ENCODE assay signal across 30 cellular contexts in the genomic region with DNA sequence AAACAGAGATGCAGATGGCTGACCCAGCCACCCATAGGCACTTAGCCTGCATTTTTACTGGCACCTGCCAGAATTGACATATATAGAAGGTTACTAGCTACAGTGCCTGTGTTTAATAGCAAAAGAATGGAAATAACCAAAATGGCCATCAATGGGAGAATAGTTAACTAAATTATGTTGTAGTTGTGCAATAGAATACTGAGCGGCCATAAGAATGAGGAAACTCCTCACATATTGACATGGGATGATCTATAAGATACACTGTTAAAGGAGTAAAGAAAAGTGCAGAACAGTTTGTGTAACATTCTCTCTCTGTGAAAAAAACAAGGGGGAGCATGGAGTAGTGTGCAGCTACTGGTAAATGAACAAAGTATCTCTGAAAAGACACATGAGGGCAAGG. TPM values are rescaled to one million over a fixed set of nuclear protein-coding genes. Genes with fewer than 3 reads are reported as not detected.
A peak's percentile ranks its signal among the peaks of the same experiment; 100 is the strongest.
DNase-seq lines count a peak whose midpoint lies in the region; ATAC-seq and TF ChIP-seq lines count a peak whose summit lies in the region.
"Had no signal": no experiment of that assay in that cellular context is flagged by ENCODE, and none has a peak within 500 bp of the region (broad histone marks: within the 10 kb centered on the region; RNA-seq: fewer than 3 reads in every experiment).

No MANE protein-coding gene starts in this region.

- H3K27ac Mint-ChIP-seq in CD14-positive monocyte, result peak overlapping the region; percentile 89 to 95 (median 91)
- peak overlapping the region in 2 of 3 experiments; percentile 19 to 29; a peak in 3 of 7 replicates for H3K27ac Mint-ChIP-seq in H9
- peak overlapping the region; percentile 68 for H3K27ac Mint-ChIP-seq in T-helper 17 cell
- peak overlapping the region in 7 of 9 donors; percentile 3 to 81 (median 36) for H3K27ac Mint-ChIP-seq in naive thymus-derived CD4-positive, alpha-beta T cell
- H3K27ac Mint-ChIP-seq: activated CD4-positive, alpha-beta memory T cell treated with anti-CD3 and anti-CD28 coated beads, Interleukin-2, amount 10 ng/mL, durations not matched to agents 7 days and 5 days had no signal

- peaks cover 3% of the 10 kb centered on the region; the same call in 1 of the 2 replicates for H3K4me1 ChIP-seq in H9 (ENCODE audit: insufficient read depth, low read length)
- H3K4me1 ChIP-seq in naive thymus-derived CD4-positive, alpha-beta T cell (ENCODE audit: control insufficient read depth in 2 of 2, insufficient read depth in 2 of 2, low read length in 2 of 2), result peaks cover 0 to 5% of the 10 kb centered on the region in 2 donors
- H3K4me1 ChIP-seq: body of pancreas had no signal

- H3K14ac ChIP-seq in H9 (ENCODE audit: insufficient read depth, low read length), result no peak overlapping the region

- no peak overlapping the region for H2BK120ac ChIP-seq in H9 (ENCODE audit: low read depth, low read length, poor library complexity, severe bottlenecking)

- peaks cover 0 to 25% (median 0%) of the 10 kb centered on the region in 3 experiments for H3K36me3 ChIP-seq in naive thymus-derived CD4-positive, alpha-beta T cell (ENCODE audit: control insufficient read depth in 2 of 3, insufficient read depth in 3 of 3, low read length in 3 of 3)
- H3K36me3 ChIP-seq: right atrium auricular region, thoracic aorta had no signal

- no peak overlapping the region for H3K4ac ChIP-seq in H9 (ENCODE audit: low read depth, low read length)

- H3K9me3 ChIP-seq in H9 (ENCODE audit: control insufficient read depth, low read depth, low read length), result no peaks in the 10 kb centered on the region
- no peaks in the 10 kb centered on the region for H3K9me3 ChIP-seq in T-helper 17 cell (ENCODE audit: control insufficient read depth, low read length, poor library complexity, severe bottlenecking)
- no peaks in the 10 kb centered on the region for H3K9me3 ChIP-seq in naive thymus-derived CD4-positive, alpha-beta T cell (ENCODE audit: control insufficient read depth in 2 of 3, low read length in 3 of 3)
- H3K9me3 ChIP-seq: body of pancreas, heart right ventricle, right atrium auricular region, thoracic aorta had no signal

- H4K91ac ChIP-seq in H9 (ENCODE audit: insufficient read length, low read depth, low read length), result no peak overlapping the region

- no peak overlapping the region for H4K8ac ChIP-seq in H9 (replicated peaks; ENCODE audit: insufficient read length, low read depth, low read length)

- no peaks in the 10 kb centered on the region for H4K20me1 ChIP-seq in H9 (ENCODE audit: control insufficient read depth, insufficient read depth, insufficient read length)

- H3K9ac ChIP-seq in H9 (ENCODE audit: extremely low read depth, insufficient read length, low read length), result no peak overlapping the region

- H3K23me2 ChIP-seq in H9 (ENCODE audit: insufficient read length, low read depth, low read length, poor library complexity, severe bottlenecking), result no peaks in the 10 kb centered on the region

- no peak overlapping the region for H3K56ac ChIP-seq in H9 (ENCODE audit: insufficient read length, low read depth, low read length)

- CTCF ChIA-PET in naive thymus-derived CD4-positive, alpha-beta T cell (lab: Charles Lee), result interaction anchor here (0.6 to 2.7 kb wide), 3 partner anchors 14 to 449 kb away, joined by 3 to 14 read pairs (median 5); a partner anchor contains a TSS

- no peaks in the 10 kb centered on the region for H3K27me3 ChIP-seq in H9 (ENCODE audit: insufficient read depth, low read length)
- no peaks in the 10 kb centered on the region for H3K27me3 ChIP-seq in naive thymus-derived CD4-positive, alpha-beta T cell (ENCODE audit: control insufficient read depth in 2 of 2, insufficient read depth in 2 of 2, low read length in 2 of 2)
- H3K27me3 ChIP-seq: body of pancreas, heart right ventricle, right atrium auricular region had no signal

- peaks cover 77 to 93% of the 10 kb centered on the region in 2 donors for H3K36me3 Mint-ChIP-seq in CD14-positive monocyte
- H3K36me3 Mint-ChIP-seq in H9 (ENCODE audit: insufficient read depth in 1 of 3, low read depth in 3 of 3), result peaks cover 11 to 22% (median 15%) of the 10 kb centered on the region in 3 experiments; a peak in 6 of 7 replicates
- peaks cover 5% of the 10 kb centered on the region for H3K36me3 Mint-ChIP-seq in T-helper 17 cell (ENCODE audit: low read depth)
- peaks cover 3 to 25% (median 19%) of the 10 kb centered on the region in 5 donors for H3K36me3 Mint-ChIP-seq in naive thymus-derived CD4-positive, alpha-beta T cell

- no CpG with 5 or more reads among the region's 1 CpG for WGBS in H9 (ENCODE audit: extremely low coverage, insufficient read length, low lambda C conversion rate)

- no peaks in the 10 kb centered on the region for H3K27me3 Mint-ChIP-seq in CD14-positive monocyte (ENCODE audit: low read depth in 3 of 3)
- no peaks in the 10 kb centered on the region for H3K27me3 Mint-ChIP-seq in H9 (ENCODE audit: low read depth)
- no peaks in the 10 kb centered on the region for H3K27me3 Mint-ChIP-seq in T-helper 17 cell
- no peaks in the 10 kb centered on the region for H3K27me3 Mint-ChIP-seq in naive thymus-derived CD4-positive, alpha-beta T cell
- H3K27me3 Mint-ChIP-seq: activated CD4-positive, alpha-beta memory T cell treated with anti-CD3 and anti-CD28 coated beads, Interleukin-2, amount 10 ng/mL, durations not matched to agents 7 days and 5 days had no signal

- H3K27ac ChIP-seq in H9 (ENCODE audit: insufficient read length, low read depth, low read length), result no peak overlapping the region
- no peak overlapping the region for H3K27ac ChIP-seq in naive thymus-derived CD4-positive, alpha-beta T cell (ENCODE audit: low read depth, low read length)
- H3K27ac ChIP-seq: body of pancreas, heart right ventricle, right atrium auricular region, thoracic aorta had no signal

- peaks cover 4% of the 10 kb centered on the region; the same call in 1 of the 2 replicates for H3K79me2 ChIP-seq in H9 (ENCODE audit: insufficient read depth, low read length)

- no peaks in the 10 kb centered on the region for H3K79me1 ChIP-seq in H9 (ENCODE audit: insufficient read depth, low read depth, low read length, poor library complexity, severe bottlenecking)

- no peak overlapping the region for H2AK5ac ChIP-seq in H9 (ENCODE audit: insufficient read length, low read length)

- ATAC-seq in T-helper 17 cell (no peak), HG03108 (IDR thresholded peaks at IDR 0.05; ENCODE audit: unreplicated experiment) (no peak), GM19035 (IDR thresholded peaks at IDR 0.05; ENCODE audit: unreplicated experiment) (no peak)
- no peak for ATAC-seq in naive thymus-derived CD4-positive, alpha-beta T cell
- ATAC-seq: activated CD4-positive, CD25-positive, alpha-beta regulatory T cell treated with anti-CD3 and anti-CD28 coated beads, Interleukin-2, amount 50 U/mL, for 24 hours; body of pancreas; HCT116; heart right ventricle; left lobe of liver; stimulated activated naive CD8-positive, alpha-beta T cell treated with anti-CD3 and anti-CD28 coated beads, Interleukin-15, Interleukin-2, amounts not matched to agents 100 U/mL and 50 U/mL, for 24 hours had no signal

- H3K23ac ChIP-seq in H9 (ENCODE audit: insufficient read length, low read depth, low read length), result no peak overlapping the region

- no peak overlapping the region for H2BK15ac ChIP-seq in H9 (ENCODE audit: low read depth, low read length)

- no peak overlapping the region for H3K4me3 ChIP-seq in naive thymus-derived CD4-positive, alpha-beta T cell (ENCODE audit: low read length)
- H3K4me3 ChIP-seq: body of pancreas, heart right ventricle, right atrium auricular region, thoracic aorta had no signal

- H3T11ph ChIP-seq in H9 (ENCODE audit: low read length), result no peak overlapping the region

- intact Hi-C loops in CD14-positive monocyte (cut with micrococcal nuclease), result no loop called here
- intact Hi-C loops in naive thymus-derived CD4-positive, alpha-beta T cell (cut with micrococcal nuclease), result no loop called here

- no peak overlapping the region for H2BK20ac ChIP-seq in H9 (ENCODE audit: low read depth, low read length, poor library complexity, severe bottlenecking)

- no peak overlapping the region for H2AFZ ChIP-seq in H9 (ENCODE audit: low read length)

- H3K4me1 Mint-ChIP-seq in CD14-positive monocyte (peaks cover 86% of the 10 kb centered on the region), H9 (peaks cover 19 to 20% of the 10 kb centered on the region in 2 experiments), T-helper 17 cell (peaks cover 12% of the 10 kb centered on the region)
- peaks cover 7 to 34% (median 32%) of the 10 kb centered on the region in 7 donors for H3K4me1 Mint-ChIP-seq in naive thymus-derived CD4-positive, alpha-beta T cell

- POLR2A ChIA-PET in naive thymus-derived CD4-positive, alpha-beta T cell (lab: Charles Lee), result no interaction called here

- TF ChIP-seq CTCF in CD14-positive monocyte (IDR thresholded peaks at IDR 0.05) (no peak), H9 (conservative IDR thresholded peaks at IDR 0.05) (no peak)

- no peak overlapping the region for H4K5ac ChIP-seq in H9 (ENCODE audit: insufficient read length, low read depth, low read length)

- H3K4me3 Mint-ChIP-seq in CD14-positive monocyte (peak overlapping the region in 1 of 2 donors; percentile 48), H9 (no peak overlapping the region), T-helper 17 cell (no peak overlapping the region)
- H3K4me3 Mint-ChIP-seq in naive thymus-derived CD4-positive, alpha-beta T cell, result no peak overlapping the region
- H3K4me3 Mint-ChIP-seq: activated CD4-positive, alpha-beta memory T cell treated with anti-CD3 and anti-CD28 coated beads, Interleukin-2, amount 10 ng/mL, durations not matched to agents 7 days and 5 days had no signal

- no peak overlapping the region for H2BK5ac ChIP-seq in H9 (ENCODE audit: insufficient read length, low read length)

- H3K9me3 Mint-ChIP-seq in CD14-positive monocyte (peaks cover 0 to 12% (median 6%) of the 10 kb centered on the region in 7 donors), H9 (peaks cover 0 to 3% of the 10 kb centered on the region in 2 experiments; a peak in 1 of 5 replicates)
- peaks cover 0 to 1% (median 0%) of the 10 kb centered on the region in 11 donors for H3K9me3 Mint-ChIP-seq in naive thymus-derived CD4-positive, alpha-beta T cell

- H2BK12ac ChIP-seq in H9 (ENCODE audit: insufficient read length, low read depth, low read length), result no peak overlapping the region

- H3K4me2 ChIP-seq in H9 (ENCODE audit: insufficient read depth, insufficient read length, low read length), result no peak overlapping the region

- H3K18ac ChIP-seq in H9 (ENCODE audit: insufficient read length, low read depth, low read length), result no peak overlapping the region

- no peak for DNase-seq in CD14-positive monocyte (ENCODE audit: low spot score)
- DNase-seq in H9, result no peak
- DNase-seq in T-helper 17 cell, result no peak
- DNase-seq in naive thymus-derived CD4-positive, alpha-beta T cell, result no peak
- no peak for DNase-seq in NCI-H446 (lab: John Stamatoyannopoulos, UW)
- DNase-seq in C1 segment of cervical spinal cord (lab: John Stamatoyannopoulos, UW), result no peak
- DNase-seq: activated CD4-positive, alpha-beta memory T cell treated with anti-CD3 and anti-CD28 coated beads, Interleukin-2, amount 10 ng/mL, durations not matched to agents 7 days and 5 days; activated effector memory CD4-positive, alpha-beta T cell treated with Interleukin-2 at 50 U/mL for 16 hours; body of pancreas; effector CD4-positive, alpha-beta T cell; EL; erythroblast; heart right ventricle; KBM-7; NCI-H1694; NCI-H69; OCI-M1; stimulated activated CD4-positive, alpha-beta T cell treated with anti-CD3 and anti-CD28 coated beads, Interleukin-12 subunit alpha, Interleukin-12 subunit beta, amount 100 ng/mL, for 4 hours; stimulated activated CD4-positive, alpha-beta T cell treated with anti-CD3 and anti-CD28 coated beads, Interleukin-4, amount 100 ng/mL, for 24 hours; stimulated activated naive CD8-positive, alpha-beta T cell treated with anti-CD3 and anti-CD28 coated beads, Interleukin-15, Interleukin-2, amounts not matched to agents 100 U/mL and 50 U/mL, for 24 hours; T1000 had no signal

RNA-seq across cellular contexts. Expression of a gene that starts 21.5 kb away (rescaled TPM):
- 10 to 100 TPM; 48.7 to 79.0 TPM for polyA plus RNA-seq in CD14-positive monocyte
- total RNA-seq in H9 (2021) (59.4 and 63.0 TPM in 2 replicates), T-helper 17 cell (100 to 1,000 TPM in 1 of 2 donors, 10 to 100 TPM in 1; 93.3 to 108 TPM)
- total RNA-seq in naive thymus-derived CD4-positive, alpha-beta T cell, result 100 to 1,000 TPM; 119 to 317 (median 156) TPM
- polyA plus RNA-seq in naive thymus-derived CD4-positive, alpha-beta T cell, result 10 to 100 TPM; 30.4 to 55.3 TPM

RNA-seq across cellular contexts. Expression of a gene that starts 56.5 kb away (rescaled TPM):
- under 1 TPM; 0.18 to 0.53 TPM for polyA plus RNA-seq in CD14-positive monocyte
- total RNA-seq in H9 (2021) (3.4 and 4.3 TPM in 2 replicates), T-helper 17 cell (1 to 10 TPM; 2.7 to 4.9 TPM)
- total RNA-seq in naive thymus-derived CD4-positive, alpha-beta T cell, result 1 to 10 TPM in 4 of 5 experiments, under 1 TPM in 1; 0.97 to 9.0 (median 1.7) TPM
- polyA plus RNA-seq in naive thymus-derived CD4-positive, alpha-beta T cell, result not detected
- total RNA-seq: chondrocyte, osteocyte had no signal

Comparison
In these comparisons a context has a peak if more than half of its experiments do, and no peak if none do; other contexts are left out.
1. H3K27ac Mint-ChIP-seq: peak in every context shown above with its lines; median percentile 91 in CD14-positive monocyte; 68 in T-helper 17 cell; 36 in naive thymus-derived CD4-positive, alpha-beta T cell; 24 in H9.